In genomic region chr14:87109271-87109670, GRCh38 we compare ENCODE assay signal across 24 cellular contexts.
"Had no signal": no experiment of that assay in that cellular context is flagged by ENCODE, and none has a peak within 500 bp of the region (broad histone marks: within the 10 kb centered on the region; RNA-seq: fewer than 3 reads in every experiment).

No MANE protein-coding gene starts in this region.

- H2AFZ ChIP-seq: PC-9 had no signal

- H3K4me1 Mint-ChIP-seq: activated B cell treated with CpG ODN at 0.5 μM for 24 hours; activated CD4-positive, alpha-beta T cell treated with anti-CD3 and anti-CD28 coated beads, Interleukin-2, amount 10 ng/mL, durations not matched to agents 7 days and 5 days; activated naive CD8-positive, alpha-beta T cell treated with anti-CD3 and anti-CD28 coated beads, Interleukin-2, amount 50 U/mL, for 24 hours; T-cell had no signal

- H3K27ac Mint-ChIP-seq: activated B cell treated with CpG ODN at 0.5 μM for 24 hours; activated CD4-positive, alpha-beta memory T cell treated with anti-CD3 and anti-CD28 coated beads for 36 hours; activated CD4-positive, alpha-beta T cell treated with anti-CD3 and anti-CD28 coated beads, Interleukin-2, amount 10 ng/mL, durations not matched to agents 7 days and 5 days; activated naive CD8-positive, alpha-beta T cell treated with anti-CD3 and anti-CD28 coated beads, Interleukin-2, amount 50 U/mL, for 24 hours; T-cell had no signal

- H3K27ac ChIP-seq: ascending aorta, brain microvascular endothelial cell, cardiac muscle cell, PC-9 had no signal

- FAIRE-seq: TTC549 had no signal

- ATAC-seq: activated naive CD4-positive, alpha-beta T cell treated with anti-CD3 and anti-CD28 coated beads, Interleukin-2, amount 50 U/mL, for 72 hours; activated naive CD8-positive, alpha-beta T cell treated with anti-CD3 and anti-CD28 coated beads, Interleukin-2, amount 50 U/mL, for 24 hours; activated T-cell treated with anti-CD3 and anti-CD28 coated beads, Interleukin-2, amount 50 U/mL, for 4 hours; T-cell had no signal

- H3K4me3 ChIP-seq: ascending aorta, cardiac muscle cell, PC-9 had no signal

- H3K36me3 Mint-ChIP-seq: activated CD4-positive, alpha-beta memory T cell treated with anti-CD3 and anti-CD28 coated beads for 36 hours; activated naive CD4-positive, alpha-beta T cell treated with anti-CD3 and anti-CD28 coated beads, Interleukin-2, amount 50 U/mL, for 72 hours; T-cell had no signal

- H3K27me3 ChIP-seq: ascending aorta, brain microvascular endothelial cell, cardiac muscle cell had no signal

- H3K4me1 ChIP-seq: ascending aorta had no signal

- H3K4me3 Mint-ChIP-seq: activated B cell treated with CpG ODN at 0.5 μM for 24 hours; activated CD4-positive, alpha-beta memory T cell treated with anti-CD3 and anti-CD28 coated beads for 36 hours; activated CD4-positive, alpha-beta T cell treated with anti-CD3 and anti-CD28 coated beads, Interleukin-2, amount 10 ng/mL, durations not matched to agents 7 days and 5 days; activated naive CD8-positive, alpha-beta T cell treated with anti-CD3 and anti-CD28 coated beads, Interleukin-2, amount 50 U/mL, for 24 hours; activated T-cell treated with anti-CD3 and anti-CD28 coated beads, Interleukin-2, amount 50 U/mL, for 4 hours; T-cell had no signal

- H3K27me3 Mint-ChIP-seq: activated B cell treated with CpG ODN at 0.5 μM for 24 hours; activated CD4-positive, alpha-beta memory T cell treated with anti-CD3 and anti-CD28 coated beads for 36 hours; activated CD4-positive, alpha-beta T cell treated with anti-CD3 and anti-CD28 coated beads, Interleukin-2, amount 10 ng/mL, durations not matched to agents 7 days and 5 days; T-cell had no signal

- DNase-seq: activated B cell treated with CpG ODN at 0.5 μM for 24 hours; activated CD4-positive, alpha-beta memory T cell treated with anti-CD3 and anti-CD28 coated beads for 36 hours; activated CD4-positive, alpha-beta T cell treated with anti-CD3 and anti-CD28 coated beads, Interleukin-2, amount 10 ng/mL, durations not matched to agents 7 days and 5 days; activated CD8-positive, alpha-beta memory T cell treated with anti-CD3 and anti-CD28 coated beads for 24 hours; activated effector memory CD4-positive, alpha-beta T cell treated with anti-CD3 and anti-CD28 coated beads, Interleukin-2, amount 50 U/mL, for 16 hours; activated naive CD4-positive, alpha-beta T cell treated with Interleukin-2 at 50 U/mL for 16 hours; activated naive CD8-positive, alpha-beta T cell treated with anti-CD3 and anti-CD28 coated beads, Interleukin-2, amount 50 U/mL, for 24 hours; activated T-cell treated with anti-CD3 and anti-CD28 coated beads, Interleukin-2, amount 50 U/mL, for 4 hours; amniotic stem cell; brain microvascular endothelial cell; KBM-7; NCI-H1092 treated with DMSO at 0.1 percent for 48 hours; NCI-H1417 treated with DMSO at 0.1 percent for 48 hours; NCI-H2081; NCI-H510A treated with DMSO at 0.1 percent for 48 hours; PC-9; SHP77 treated with DMSO at 0.1 percent for 48 hours; T-cell; T-helper 2 cell; T1000 had no signal

- H3K4me2 ChIP-seq: PC-9 had no signal

- H3K36me3 ChIP-seq: ascending aorta, brain microvascular endothelial cell, cardiac muscle cell had no signal

- H3K9me3 Mint-ChIP-seq: activated CD4-positive, alpha-beta T cell treated with anti-CD3 and anti-CD28 coated beads, Interleukin-2, amount 10 ng/mL, durations not matched to agents 7 days and 5 days had no signal

- H3K9me3 ChIP-seq: ascending aorta had no signal
